ENCODE assay signal across 21 cellular contexts in the genomic region with DNA sequence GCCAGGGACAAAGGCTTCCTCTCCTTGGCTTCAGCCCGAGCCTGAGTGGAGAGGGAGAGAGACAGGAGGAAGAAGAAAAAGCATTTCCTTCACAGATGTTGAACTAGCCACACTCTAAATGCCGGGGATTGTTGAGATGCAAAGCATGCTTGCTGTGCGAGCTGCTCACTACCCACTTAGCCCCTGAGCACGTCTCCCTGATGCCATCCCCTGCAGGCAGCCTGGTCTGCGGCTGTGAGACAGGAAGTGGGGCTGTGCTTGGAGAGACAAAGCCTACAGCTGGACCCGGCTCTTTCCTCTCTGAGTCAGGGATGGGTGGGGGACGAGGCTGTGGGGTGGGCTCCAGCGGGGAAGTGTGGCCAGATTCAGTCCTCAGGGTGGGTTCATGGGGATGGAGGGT. TPM values are rescaled to one million over a fixed set of nuclear protein-coding genes. Genes with fewer than 3 reads are reported as not detected.
DNase-seq lines count a peak whose midpoint lies in the region; ATAC-seq and TF ChIP-seq lines count a peak whose summit lies in the region.
"Had no signal": no experiment of that assay in that cellular context is flagged by ENCODE, and none has a peak within 500 bp of the region (broad histone marks: within the 10 kb centered on the region; RNA-seq: fewer than 3 reads in every experiment).

No MANE protein-coding gene starts in this region.

- no peaks in the 10 kb centered on the region for H3K9me3 ChIP-seq in A673 (ENCODE audit: low read depth, low read length, poor library complexity, severe bottlenecking)
- no peaks in the 10 kb centered on the region for H3K9me3 ChIP-seq in GM23248 (ENCODE audit: low read depth)
- H3K9me3 ChIP-seq: colonic mucosa, testis had no signal

- CTCF ChIA-PET in A673 (lab: Charles Lee): no interaction called here

- TF ChIP-seq CTCF in A673 (conservative IDR thresholded peaks at IDR 0.05; ENCODE audit: low read depth, low read length): no peak

- ATAC-seq in HG03108 (IDR thresholded peaks at IDR 0.05; ENCODE audit: unreplicated experiment): no peak
- no peak for ATAC-seq in HG02852 (IDR thresholded peaks at IDR 0.05; ENCODE audit: unreplicated experiment)

- H3K9me2 ChIP-seq in GM23248 (ENCODE audit: insufficient read depth): no peaks in the 10 kb centered on the region

- DNase-seq in A673 (ENCODE audit: low spot score): peak; percentile 17
- peak; percentile 26 for DNase-seq in GM23248
- peak; percentile 21 for DNase-seq in RPMI8226
- DNase-seq in iPS-NIHi11 (ENCODE audit: low spot score): peak; percentile 52
- no peak for DNase-seq in NK-92 (lab: John Stamatoyannopoulos, UW; ENCODE audit: unreplicated experiment)
- no peak for DNase-seq in NCI-H2196 treated with DMSO at 0.1 percent for 48 hours (lab: John Stamatoyannopoulos, UW; ENCODE audit: unreplicated experiment)
- DNase-seq: activated CD8-positive, alpha-beta memory T cell treated with anti-CD3 and anti-CD28 coated beads, Interleukin-2, amount 50 U/mL, for 48 hours; AML-193; colonic mucosa; DMS79 treated with DMSO at 0.1 percent for 48 hours; hypothalamus; NCI-H2107; stimulated activated CD4-positive, alpha-beta T cell treated with anti-CD3 and anti-CD28 coated beads, Interleukin-12 subunit alpha, Interleukin-12 subunit beta, amount 100 ng/mL, for 4 hours; testis had no signal

- POLR2A ChIA-PET in A673 (lab: Charles Lee; ENCODE audit: low non-redundant PET): no interaction called here

- BruUV-seq in A673 (replicated peaks; lab: Mats Ljungman, UMichigan): no TSS peak

- 14 to 25% methylated on average over 8 of the region's 8 CpGs for WGBS in GM23248 (ENCODE audit: low coverage in 1 of 2, low lambda C conversion rate in 2 of 2, missing lambda C conversion rate in 2 of 2), 2 experiments

- H3F3A ChIP-seq in GM23248 (ENCODE audit: insufficient read depth): no peaks in the 10 kb centered on the region

- intact Hi-C loops in A673 (cut with micrococcal nuclease; ENCODE audit: unreplicated experiment): no loop called here

- H3K27ac ChIP-seq in A673 (ENCODE audit: low read depth, low read length, poor library complexity, severe bottlenecking): no peak overlapping the region
- no peak overlapping the region for H3K27ac ChIP-seq in GM23248
- H3K27ac ChIP-seq: colonic mucosa, KMS-11, testis, VCaP had no signal

- no peak overlapping the region for H2AFZ ChIP-seq in GM23248

- no peaks in the 10 kb centered on the region for H3K27me3 ChIP-seq in A673 (replicated peaks; ENCODE audit: insufficient read depth, low read depth, low read length, poor library complexity)
- no peaks in the 10 kb centered on the region; the same call in 1 of the 2 replicates for H3K27me3 ChIP-seq in GM23248 (replicated peaks; ENCODE audit: insufficient read depth)
- H3K27me3 ChIP-seq: colonic mucosa, testis had no signal

- no peaks in the 10 kb centered on the region for H3K4me1 ChIP-seq in A673 (ENCODE audit: insufficient read depth, low read length, poor library complexity, severe bottlenecking)
- H3K4me1 ChIP-seq in GM23248 (ENCODE audit: insufficient read depth): peaks cover 6% of the 10 kb centered on the region; the same call in 1 of the 2 replicates
- H3K4me1 ChIP-seq: colonic mucosa, testis had no signal

- H3K4me3 ChIP-seq in A673 (ENCODE audit: low read depth, low read length, poor library complexity, severe bottlenecking) (no peak overlapping the region), GM23248 (no peak overlapping the region)
- H3K4me3 ChIP-seq: colonic mucosa, lung, testis had no signal

- no peak overlapping the region for H3K9ac ChIP-seq in GM23248
- H3K9ac ChIP-seq: KMS-11 had no signal

- in situ Hi-C loops in GM23248 (cut with MboI): no loop called here

- H4K20me1 ChIP-seq in GM23248 (ENCODE audit: insufficient read depth): no peaks in the 10 kb centered on the region

- no peaks in the 10 kb centered on the region for H3K79me2 ChIP-seq in GM23248 (ENCODE audit: insufficient read depth)

- no peaks in the 10 kb centered on the region for H3K36me3 ChIP-seq in A673 (ENCODE audit: insufficient read depth, low read length, poor library complexity, severe bottlenecking)
- no peaks in the 10 kb centered on the region for H3K36me3 ChIP-seq in GM23248 (ENCODE audit: low read depth)
- H3K36me3 ChIP-seq: colonic mucosa had no signal

- no peak overlapping the region for H3K4me2 ChIP-seq in GM23248 (ENCODE audit: unreplicated experiment)
- H3K4me2 ChIP-seq: KMS-11 had no signal

RNA-seq across cellular contexts. Expression of gene WNT9B, which starts 13.7 kb away (rescaled TPM):
- not detected in 2 replicates for total RNA-seq in A673 (2021)
- total RNA-seq in GM23248 (2014; rRNA removed; shearing (Covaris generic)): not detected in 2 replicates
- polyA plus RNA-seq in GM23248 (2016; fragmentation: Nextera tagmentation; extraction: Ambion mirVana): not detected in 2 replicates
- total RNA-seq: colonic mucosa, neural crest cell, SK-MEL-5 had no signal

RNA-seq across cellular contexts. Expression of gene WNT3, which starts 46.6 kb away (rescaled TPM):
- 1.3 and 2.2 TPM in 2 replicates for total RNA-seq in A673 (2021)
- total RNA-seq in GM23248 (2014; rRNA removed; shearing (Covaris generic)): 1.5 and 3.0 TPM in 2 replicates
- 1.7 and 2.1 TPM in 2 replicates for polyA plus RNA-seq in GM23248 (2016; fragmentation: Nextera tagmentation; extraction: Ambion mirVana)

RNA-seq across cellular contexts. Expression of gene GOSR2, which starts 57.9 kb away (rescaled TPM):
- 34.5 and 36.7 TPM in 2 replicates for total RNA-seq in A673 (2021)
- total RNA-seq in GM23248 (2014; rRNA removed; shearing (Covaris generic)): 47.9 and 48.1 TPM in 2 replicates
- polyA plus RNA-seq in GM23248 (2016; fragmentation: Nextera tagmentation; extraction: Ambion mirVana): 61.4 and 67.1 TPM in 2 replicates

Comparison
In these comparisons a context has a peak if more than half of its experiments do, and no peak if none do; other contexts are left out.
1. DNase-seq: peak in A673 (single experiment), GM23248 (single experiment), RPMI8226 (single experiment) and iPS-NIHi11 (single experiment); none in NK-92 (single experiment) and NCI-H2196 treated with DMSO at 0.1 percent for 48 hours (single experiment).